In the genomic region with DNA sequence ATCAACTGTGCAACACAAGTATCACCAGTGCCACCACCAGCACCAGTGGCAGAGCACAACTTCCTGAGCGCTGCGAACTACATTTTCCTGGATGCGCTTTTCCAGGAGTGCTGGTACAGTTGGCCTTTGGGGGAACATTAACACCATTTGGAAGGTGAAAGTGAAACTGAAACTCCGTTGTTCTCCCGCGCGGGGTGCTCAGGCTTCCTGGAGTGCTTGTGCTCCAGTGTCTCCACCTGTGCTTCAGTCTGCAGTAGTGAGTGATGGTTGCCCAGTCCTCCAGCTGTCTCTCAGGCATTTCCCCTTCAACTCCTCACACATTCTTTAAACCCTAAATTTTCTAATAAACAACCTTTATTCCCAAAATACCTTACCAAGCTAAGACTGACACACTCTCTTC, we compare ENCODE assay signal across 15 cellular contexts.
A peak's percentile ranks its signal among the peaks of the same experiment; 100 is the strongest.
DNase-seq lines count a peak whose midpoint lies in the region; ATAC-seq and TF ChIP-seq lines count a peak whose summit lies in the region.
"Had no signal": no experiment of that assay in that cellular context is flagged by ENCODE, and none has a peak within 500 bp of the region (broad histone marks: within the 10 kb centered on the region; RNA-seq: fewer than 3 reads in every experiment).

No MANE protein-coding gene starts in this region.

- no peak overlapping the region for H3K27ac ChIP-seq in neural progenitor cell

- no peaks in the 10 kb centered on the region for H3K9me3 ChIP-seq in neural progenitor cell (ENCODE audit: low read depth)

- ATAC-seq in left lobe of liver (peak; percentile 37), GM18861 (IDR thresholded peaks at IDR 0.05; ENCODE audit: unreplicated experiment) (no peak), GM18907 (IDR thresholded peaks at IDR 0.05; ENCODE audit: unreplicated experiment) (no peak)

- H4K20me1 ChIP-seq in neural progenitor cell (ENCODE audit: low read depth) = no peaks in the 10 kb centered on the region

- peaks cover 7% of the 10 kb centered on the region for H3K9me3 Mint-ChIP-seq in HFFc6
- peaks cover 3% of the 10 kb centered on the region for H3K9me3 Mint-ChIP-seq in neural progenitor cell

- H3K27me3 Mint-ChIP-seq in HFFc6 (ENCODE audit: insufficient read depth) (no peaks in the 10 kb centered on the region; the same call in 1 of the 2 replicates), neural progenitor cell (ENCODE audit: insufficient read depth, low read depth) (peaks cover 2% of the 10 kb centered on the region)
- H3K27me3 Mint-ChIP-seq: progenitor cell of endocrine pancreas had no signal

- no peaks in the 10 kb centered on the region for H3F3A ChIP-seq in neural progenitor cell (ENCODE audit: low read depth)

- peak; percentile 2 for DNase-seq in NCI-H2171 treated with DMSO at 0.1 percent for 48 hours (lab: John Stamatoyannopoulos, UW)
- no peak for DNase-seq in NCI-H2171 (lab: John Stamatoyannopoulos, UW)
- no peak for DNase-seq in HFFc6
- DNase-seq in SHP77 (lab: John Stamatoyannopoulos, UW) = peak; percentile 13 to 47
- no peak for DNase-seq in left lobe of liver (ENCODE audit: low spot score)
- DNase-seq in neural progenitor cell (ENCODE audit: low spot score) = no peak
- DNase-seq: 8988T; hippocampal formation; IMR-90; NCI-H2227 treated with DMSO at 0.1 percent for 48 hours; stimulated activated CD4-positive, alpha-beta T cell treated with anti-CD3 and anti-CD28 coated beads, Interleukin-2, amount 100 ng/mL, for 24 hours; stimulated activated naive CD4-positive, alpha-beta T cell had no signal

- no peak overlapping the region for H3K4me3 ChIP-seq in neural progenitor cell

- TF ChIP-seq CTCF in HFFc6 (IDR thresholded peaks at IDR 0.05) = no peak
- no peak for TF ChIP-seq CTCF in neural progenitor cell (IDR thresholded peaks at IDR 0.05)

- H3K9ac ChIP-seq in neural progenitor cell = no peak overlapping the region

- no peaks in the 10 kb centered on the region for H3K27me3 ChIP-seq in neural progenitor cell

- H3K36me3 ChIP-seq in neural progenitor cell = no peaks in the 10 kb centered on the region

- H3K36me3 Mint-ChIP-seq in HFFc6 (ENCODE audit: low read depth) (no peaks in the 10 kb centered on the region; the same call in 1 of the 2 replicates), neural progenitor cell (peaks cover 3% of the 10 kb centered on the region)

- no peaks in the 10 kb centered on the region for H3K79me2 ChIP-seq in neural progenitor cell (ENCODE audit: low read depth)

- H3K4me1 Mint-ChIP-seq in HFFc6 (ENCODE audit: low read depth) = peaks cover 6% of the 10 kb centered on the region; the same call in 1 of the 2 replicates
- H3K4me1 Mint-ChIP-seq in neural progenitor cell = peaks cover 2% of the 10 kb centered on the region

- H3K27ac Mint-ChIP-seq in HFFc6 (no peak overlapping the region), neural progenitor cell (no peak overlapping the region)
- H3K27ac Mint-ChIP-seq: progenitor cell of endocrine pancreas had no signal

- H3K4me3 Mint-ChIP-seq in HFFc6 (peak overlapping the region; percentile 83; the same call in 1 of the 2 replicates), neural progenitor cell (no peak overlapping the region)

- H3K4me2 ChIP-seq in neural progenitor cell = no peak overlapping the region

- H2AFZ ChIP-seq in neural progenitor cell (replicated peaks) = no peak overlapping the region

- no peaks in the 10 kb centered on the region for H3K4me1 ChIP-seq in neural progenitor cell

Comparison
In these comparisons a context has a peak if more than half of its experiments do, and no peak if none do; other contexts are left out.
1. DNase-seq: peak in NCI-H2171 treated with DMSO at 0.1 percent for 48 hours (single experiment) and SHP77 (2 of 2); none in NCI-H2171 (single experiment), HFFc6 (single experiment), left lobe of liver (single experiment) and neural progenitor cell (single experiment).